ENCODE assay signal across 8 cellular contexts in the genomic region with DNA sequence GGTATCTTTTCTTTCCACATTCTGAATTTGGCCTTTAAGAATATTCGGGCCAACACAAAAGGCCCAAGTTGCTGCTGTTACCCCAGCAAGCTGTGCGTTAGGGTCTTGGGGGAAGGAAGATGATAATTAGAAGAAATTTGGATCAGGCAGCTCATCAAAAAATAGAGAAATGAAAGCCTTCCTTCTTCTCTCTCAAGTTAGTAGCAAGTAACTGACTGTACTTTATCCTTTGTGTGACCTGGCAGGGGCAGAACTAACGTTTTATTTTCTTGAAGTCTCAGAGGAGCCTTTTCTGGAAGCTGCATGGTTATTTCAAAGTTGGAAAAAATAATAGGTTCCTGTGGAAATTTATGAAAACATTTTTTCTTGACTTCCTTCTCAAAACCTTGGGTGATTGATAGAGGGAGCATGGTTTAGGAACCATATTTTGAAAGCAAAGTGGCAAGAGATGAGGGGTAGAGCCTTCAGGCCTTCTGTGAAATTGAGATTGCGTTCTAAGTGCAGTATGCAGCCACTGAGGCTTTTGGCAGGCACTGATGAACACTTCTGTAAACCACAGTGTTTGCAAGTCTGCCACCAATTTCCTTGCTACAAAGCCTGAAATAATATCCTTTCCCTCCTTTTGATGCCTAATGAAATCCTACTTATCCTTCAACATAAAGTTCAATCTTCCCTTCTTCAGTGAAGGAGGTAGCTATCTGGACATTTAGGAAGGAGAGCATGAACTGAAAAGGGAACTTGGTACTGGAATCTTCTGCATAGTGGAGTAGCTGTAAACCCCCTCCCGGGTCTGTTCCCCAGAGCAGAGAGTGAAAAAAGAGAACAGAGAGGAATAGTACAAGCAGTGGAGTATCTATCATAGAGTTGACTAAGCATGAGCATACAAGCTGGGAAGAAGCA.
A peak's percentile ranks its signal among the peaks of the same experiment; 100 is the strongest.
DNase-seq lines count a peak whose midpoint lies in the region; ATAC-seq and TF ChIP-seq lines count a peak whose summit lies in the region.

No MANE protein-coding gene starts in this region.

- H3K9me3 ChIP-seq in gastroesophageal sphincter (no peaks in the 10 kb centered on the region), subcutaneous abdominal adipose tissue (ENCODE audit: control insufficient read depth in 5 of 5, low read length in 5 of 5) (no peaks in the 10 kb centered on the region), hepatocyte (ENCODE audit: low read depth) (no peaks in the 10 kb centered on the region)

- TF ChIP-seq EP300 in gastroesophageal sphincter (IDR thresholded peaks at IDR 0.05), result no peak

- peaks cover 11 to 24% (median 19%) of the 10 kb centered on the region in 3 donors for H3K4me1 Mint-ChIP-seq in IgD-negative memory B cell

- TF ChIP-seq CTCF in gastroesophageal sphincter (IDR thresholded peaks at IDR 0.05), result no peak
- TF ChIP-seq CTCF in hepatocyte (IDR thresholded peaks at IDR 0.05; ENCODE audit: poor library complexity), result no peak

- DNase-seq in COR-L47 (lab: John Stamatoyannopoulos, UW), result no peak
- DNase-seq in activated T-cell treated with anti-CD3 and anti-CD28 coated beads, Interleukin-2, amount 50 U/mL, for 1 hour, result no peak
- no peak for DNase-seq in hepatocyte (ENCODE audit: low spot score)

- peaks cover 78% of the 10 kb centered on the region for H3K79me2 ChIP-seq in hepatocyte

- H3K9ac ChIP-seq in subcutaneous abdominal adipose tissue (ENCODE audit: low read length in 5 of 5), result peak overlapping the region in 4 of 5 donors; percentile 24 to 51 (median 36)

- no peak for TF ChIP-seq POLR2A in gastroesophageal sphincter (IDR thresholded peaks at IDR 0.05)

- ATAC-seq in GM21515 (IDR thresholded peaks at IDR 0.05; ENCODE audit: unreplicated experiment) (peak; percentile 76), gastroesophageal sphincter (no peak), HG03439 (IDR thresholded peaks at IDR 0.05; ENCODE audit: unreplicated experiment) (no peak)

- H3K9me3 Mint-ChIP-seq in IgD-negative memory B cell, result no peaks in the 10 kb centered on the region

- no peaks in the 10 kb centered on the region for H3K27me3 Mint-ChIP-seq in IgD-negative memory B cell

- H3K27ac ChIP-seq in gastroesophageal sphincter (peak overlapping the region; percentile 17 to 62 (median 53)), subcutaneous abdominal adipose tissue (ENCODE audit: low read depth, low read length) (peak overlapping the region; percentile 82), hepatocyte (no peak overlapping the region)

- H3K4me3 ChIP-seq in gastroesophageal sphincter, result no peak overlapping the region
- peak overlapping the region in 1 of 5 donors; percentile 13 for H3K4me3 ChIP-seq in subcutaneous abdominal adipose tissue (ENCODE audit: low read depth in 1 of 5, low read length in 5 of 5)
- no peak overlapping the region for H3K4me3 ChIP-seq in hepatocyte

- WGBS in gastroesophageal sphincter (ENCODE audit: low coverage in 1 of 2), 2 donors, result 33 to 43% methylated on average over 5 of the region's 5 CpGs
- 72% methylated on average over 5 of the region's 5 CpGs for WGBS in hepatocyte (ENCODE audit: low lambda C conversion rate, missing lambda C conversion rate)

- H3K27ac Mint-ChIP-seq in IgD-negative memory B cell, result peak overlapping the region in 2 of 3 donors; percentile 79 to 83

- H3K36me3 ChIP-seq in gastroesophageal sphincter (no peaks in the 10 kb centered on the region), subcutaneous abdominal adipose tissue (ENCODE audit: control insufficient read depth in 5 of 5, insufficient read depth in 5 of 5, low read length in 5 of 5) (no peaks in the 10 kb centered on the region), hepatocyte (replicated peaks; ENCODE audit: insufficient read depth, low read depth) (no peaks in the 10 kb centered on the region)

- no peak overlapping the region for H2AFZ ChIP-seq in hepatocyte

- H3K36me3 Mint-ChIP-seq in IgD-negative memory B cell, result no peaks in the 10 kb centered on the region

- H3K9me2 ChIP-seq in hepatocyte (replicated peaks; ENCODE audit: insufficient read depth), result no peaks in the 10 kb centered on the region

- H3K4me1 ChIP-seq in gastroesophageal sphincter, result peaks cover 0 to 23% (median 7%) of the 10 kb centered on the region in 3 donors
- H3K4me1 ChIP-seq in subcutaneous abdominal adipose tissue (ENCODE audit: control insufficient read depth in 5 of 5, insufficient read depth in 5 of 5, low read length in 5 of 5), result peaks cover 4 to 28% (median 21%) of the 10 kb centered on the region in 5 donors
- H3K4me1 ChIP-seq in hepatocyte (ENCODE audit: insufficient read depth), result no peaks in the 10 kb centered on the region

- H3K27me3 ChIP-seq in gastroesophageal sphincter (no peaks in the 10 kb centered on the region), subcutaneous abdominal adipose tissue (ENCODE audit: control insufficient read depth in 5 of 5, insufficient read depth in 4 of 5, low read length in 5 of 5) (no peaks in the 10 kb centered on the region), hepatocyte (no peaks in the 10 kb centered on the region)

- peak overlapping the region; percentile 36 to 90 (median 72) for H3K4me3 Mint-ChIP-seq in IgD-negative memory B cell

- no peaks in the 10 kb centered on the region for H4K20me1 ChIP-seq in hepatocyte (ENCODE audit: insufficient read depth, poor library complexity, severe bottlenecking)

- H3K4me2 ChIP-seq in hepatocyte, result no peak overlapping the region
